In the genomic region with DNA sequence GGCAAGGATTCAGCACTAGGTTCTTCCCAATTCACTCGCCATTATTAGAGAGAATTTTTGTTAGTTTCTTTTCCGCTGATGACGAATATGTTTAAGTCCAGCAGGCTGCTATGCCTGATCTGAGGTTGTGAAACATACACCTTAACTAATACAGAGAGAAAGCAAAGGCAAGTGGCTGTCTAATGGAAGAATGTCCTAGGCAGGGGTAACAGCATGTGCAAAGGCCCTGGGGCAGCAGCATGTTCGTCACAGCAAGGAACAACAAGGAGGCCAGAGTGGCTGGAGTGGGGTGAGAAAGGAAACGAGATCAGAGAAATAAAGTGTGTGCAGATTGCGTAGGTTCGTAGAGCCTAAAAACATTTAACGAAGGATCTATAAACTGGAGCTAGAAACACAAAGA, we compare ENCODE assay signal across 38 cellular contexts.
"Had no signal": no experiment of that assay in that cellular context is flagged by ENCODE, and none has a peak within 500 bp of the region (broad histone marks: within the 10 kb centered on the region; RNA-seq: fewer than 3 reads in every experiment).

No MANE protein-coding gene starts in this region.

- H3K4me3 Mint-ChIP-seq: activated B cell treated with CpG ODN at 0.5 μM for 24 hours; activated CD4-positive, alpha-beta memory T cell treated with anti-CD3 and anti-CD28 coated beads for 36 hours; activated CD4-positive, alpha-beta T cell treated with anti-CD3 and anti-CD28 coated beads, Interleukin-2, amount 10 ng/mL, durations not matched to agents 24 days and 14 days; activated CD8-positive, alpha-beta T cell treated with anti-CD3 and anti-CD28 coated beads for 36 hours; activated naive CD4-positive, alpha-beta T cell treated with anti-CD3 and anti-CD28 coated beads for 36 hours; activated naive CD8-positive, alpha-beta T cell treated with anti-CD3 and anti-CD28 coated beads for 36 hours; activated T-cell treated with anti-CD3 and anti-CD28 coated beads, Interleukin-2, amount 50 U/mL, for 4 hours; activated T-cell treated with anti-CD3 and anti-CD28 coated beads, Interleukin-2, amount 50 U/mL, for 72 hours; activated T-helper 1 cell treated with anti-CD3 and anti-CD28 coated beads, Interleukin-12 subunit alpha, Interleukin-12 subunit beta, Interleukin-2, Interleukin-4 antibody, amounts not matched to agents 30 ng/mL and 10 ng/mL and 1 ng/mL, durations not matched to agents 14 hours and 24 hours and 36 hours; activated T-helper 17 cell treated with anti-CD3 and anti-CD28 coated beads, Interleukin-2, amount 50 U/mL, for 72 hours; brain; central memory CD8-positive, alpha-beta T cell; T-helper 1 cell treated with Interleukin-12 subunit alpha and Interleukin-12 subunit beta and Interleukin-4 antibody, amounts not matched to agents 30 μg/mL and 1 μg/mL, for 36 hours; T-helper 2 cell treated with Interferon-gamma antibody and Interleukin-4, amounts not matched to agents 5 μg/mL and 100 μg/mL, for 36 hours had no signal

- H3K4me1 Mint-ChIP-seq: activated B cell treated with CpG ODN at 0.5 μM for 24 hours; central memory CD8-positive, alpha-beta T cell had no signal

- H3K27me3 ChIP-seq: adrenal gland, cardiac muscle cell had no signal

- H3K27ac Mint-ChIP-seq: activated B cell treated with CpG ODN at 0.5 μM for 24 hours; activated CD4-positive, alpha-beta memory T cell treated with anti-CD3 and anti-CD28 coated beads for 36 hours; activated CD4-positive, alpha-beta T cell treated with anti-CD3 and anti-CD28 coated beads, Interleukin-2, amount 10 ng/mL, durations not matched to agents 24 days and 14 days; activated CD8-positive, alpha-beta T cell treated with anti-CD3 and anti-CD28 coated beads for 36 hours; activated naive CD4-positive, alpha-beta T cell treated with anti-CD3 and anti-CD28 coated beads for 36 hours; activated naive CD8-positive, alpha-beta T cell treated with anti-CD3 and anti-CD28 coated beads for 36 hours; activated T-cell treated with anti-CD3 and anti-CD28 coated beads, Interleukin-2, amount 50 U/mL, for 72 hours; activated T-helper 1 cell treated with anti-CD3 and anti-CD28 coated beads, Interleukin-12 subunit alpha, Interleukin-12 subunit beta, Interleukin-2, Interleukin-4 antibody, amounts not matched to agents 30 ng/mL and 10 ng/mL and 1 ng/mL, durations not matched to agents 14 hours and 24 hours and 36 hours; activated T-helper 17 cell treated with anti-CD3 and anti-CD28 coated beads, Interleukin-2, amount 50 U/mL, for 72 hours; brain; T-helper 1 cell treated with Interleukin-12 subunit alpha and Interleukin-12 subunit beta and Interleukin-4 antibody, amounts not matched to agents 30 μg/mL and 1 μg/mL, for 36 hours; T-helper 2 cell treated with Interferon-gamma antibody and Interleukin-4, amounts not matched to agents 5 μg/mL and 100 μg/mL, for 36 hours had no signal

- H3K36me3 ChIP-seq: adrenal gland, cardiac muscle cell had no signal

- H3K4me1 ChIP-seq: adrenal gland had no signal

- H3K36me3 Mint-ChIP-seq: activated CD4-positive, alpha-beta memory T cell treated with anti-CD3 and anti-CD28 coated beads for 36 hours; activated naive CD4-positive, alpha-beta T cell treated with anti-CD3 and anti-CD28 coated beads, Interleukin-2, amount 50 U/mL, for 72 hours; activated naive CD8-positive, alpha-beta T cell treated with anti-CD3 and anti-CD28 coated beads for 36 hours; brain had no signal

- H3K4me3 ChIP-seq: adrenal gland, cardiac muscle cell had no signal

- FAIRE-seq: bronchial epithelial cell, TTC549 had no signal

- H3K27ac ChIP-seq: adrenal gland, VCaP had no signal

- DNase-seq: activated B cell treated with CpG ODN at 0.5 μM for 24 hours; activated CD4-positive, alpha-beta memory T cell treated with anti-CD3 and anti-CD28 coated beads for 36 hours; activated CD4-positive, alpha-beta T cell treated with anti-CD3 and anti-CD28 coated beads for 4 hours; activated CD4-positive, alpha-beta T cell treated with anti-CD3 and anti-CD28 coated beads, Interleukin-2, amount 10 ng/mL, durations not matched to agents 24 days and 14 days; activated CD4-positive, alpha-beta T cell treated with anti-CD3 and anti-CD28 coated beads, Interleukin-2, amount 50 U/mL, for 1 hour; activated CD4-positive, alpha-beta T cell treated with anti-CD3 and anti-CD28 coated beads, Interleukin-2, amount 50 U/mL, for 4 hours; activated CD4-positive, CD25-positive, alpha-beta regulatory T cell treated with anti-CD3 and anti-CD28 coated beads, Interleukin-2, amount 50 U/mL, for 72 hours; activated CD8-positive, alpha-beta memory T cell treated with anti-CD3 and anti-CD28 coated beads, Interleukin-2, amount 50 U/mL, for 4 hours; activated CD8-positive, alpha-beta T cell treated with anti-CD3 and anti-CD28 coated beads for 36 hours; activated effector memory CD4-positive, alpha-beta T cell treated with anti-CD3 and anti-CD28 coated beads, Interleukin-2, amount 50 U/mL, for 16 hours; activated gamma-delta T cell treated with Interleukin-2 at 50 U/mL for 16 hours; activated naive CD4-positive, alpha-beta T cell; activated naive CD4-positive, alpha-beta T cell treated with anti-CD3 and anti-CD28 coated beads for 36 hours; activated naive CD4-positive, alpha-beta T cell treated with anti-CD3 and anti-CD28 coated beads, Interleukin-2, amount 50 U/mL, for 16 hours; activated naive CD8-positive, alpha-beta T cell treated with anti-CD3 and anti-CD28 coated beads for 36 hours; activated T-cell treated with anti-CD3 and anti-CD28 coated beads for 4 hours; activated T-cell treated with anti-CD3 and anti-CD28 coated beads, Interleukin-2, amount 50 U/mL, for 1 hour; activated T-cell treated with anti-CD3 and anti-CD28 coated beads, Interleukin-2, amount 50 U/mL, for 4 hours; activated T-cell treated with anti-CD3 and anti-CD28 coated beads, Interleukin-2, amount 50 U/mL, for 72 hours; adrenal gland; amniotic stem cell; aorta; caudate nucleus; cerebellar nuclear complex; T-helper 1 cell; T-helper 2 cell; T-helper 9 cell had no signal

- H3K27me3 Mint-ChIP-seq: activated CD4-positive, alpha-beta memory T cell treated with anti-CD3 and anti-CD28 coated beads for 36 hours; activated CD4-positive, alpha-beta T cell treated with anti-CD3 and anti-CD28 coated beads, Interleukin-2, amount 10 ng/mL, durations not matched to agents 24 days and 14 days; activated CD8-positive, alpha-beta T cell treated with anti-CD3 and anti-CD28 coated beads for 36 hours; activated naive CD8-positive, alpha-beta T cell treated with anti-CD3 and anti-CD28 coated beads for 36 hours; activated T-helper 17 cell treated with anti-CD3 and anti-CD28 coated beads, Interleukin-2, amount 50 U/mL, for 72 hours; brain had no signal

- H3K9me3 Mint-ChIP-seq: activated CD8-positive, alpha-beta T cell treated with anti-CD3 and anti-CD28 coated beads for 36 hours; activated naive CD4-positive, alpha-beta T cell treated with anti-CD3 and anti-CD28 coated beads for 36 hours; activated T-helper 1 cell treated with anti-CD3 and anti-CD28 coated beads, Interleukin-12 subunit alpha, Interleukin-12 subunit beta, Interleukin-2, Interleukin-4 antibody, amounts not matched to agents 30 ng/mL and 10 ng/mL and 1 ng/mL, durations not matched to agents 14 hours and 24 hours and 36 hours; activated T-helper 17 cell treated with anti-CD3 and anti-CD28 coated beads, Interleukin-2, amount 50 U/mL, for 72 hours; central memory CD8-positive, alpha-beta T cell; T-helper 1 cell treated with Interleukin-12 subunit alpha and Interleukin-12 subunit beta and Interleukin-4 antibody, amounts not matched to agents 30 μg/mL and 1 μg/mL, for 36 hours; T-helper 2 cell treated with Interferon-gamma antibody and Interleukin-4, amounts not matched to agents 5 μg/mL and 100 μg/mL, for 36 hours had no signal

- H3K9me3 ChIP-seq: adrenal gland had no signal
